22 cellular contexts compared by ENCODE assay signal in the genomic region with DNA sequence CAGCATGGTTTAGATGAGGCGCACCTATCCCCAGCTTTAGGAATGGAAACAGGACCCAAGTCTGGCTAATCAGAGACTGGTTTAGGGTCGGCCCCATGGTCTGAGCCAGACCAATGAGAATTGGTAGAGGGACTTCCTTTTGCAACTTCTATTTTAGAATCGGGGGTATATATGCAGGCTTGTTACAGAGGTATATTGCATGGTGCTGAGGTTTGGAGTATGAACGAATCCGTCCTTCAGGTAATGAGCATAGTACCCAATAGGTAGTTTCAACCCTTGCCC. TPM values are rescaled to one million over a fixed set of nuclear protein-coding genes. Genes with fewer than 3 reads are reported as not detected.
DNase-seq lines count a peak whose midpoint lies in the region; ATAC-seq, FAIRE-seq and TF ChIP-seq lines count a peak whose summit lies in the region.
"Had no signal": no experiment of that assay in that cellular context is flagged by ENCODE, and none has a peak within 500 bp of the region (broad histone marks: within the 10 kb centered on the region; RNA-seq: fewer than 3 reads in every experiment).

No MANE protein-coding gene starts in this region.

- intact Hi-C loops in K562 (cut with micrococcal nuclease): loop anchor here (2.0 to 10.0 kb wide), 4 partner anchors 50 to 464 kb away; partner anchors contain the start of genes DGUOK, MTHFD2 and STAMBP

- no peak overlapping the region for H3K9ac ChIP-seq in HUES6 (ENCODE audit: low read length)
- H3K9ac ChIP-seq in K562 (ENCODE audit: insufficient read depth in 1 of 2, low read depth in 2 of 2, low read length in 2 of 2): peak overlapping the region; percentile 39 to 82; a peak in 3 of 4 replicates

- in situ Hi-C loops in K562 (cut with MboI): no loop called here

- H3K9me3 ChIP-seq in HUES6 (ENCODE audit: control insufficient read depth, insufficient read depth, low read depth, low read length): no peaks in the 10 kb centered on the region
- H3K9me3 ChIP-seq in K562 (replicated peaks; ENCODE audit: control insufficient read depth, insufficient read depth, low read depth, low read length): no peaks in the 10 kb centered on the region
- H3K9me3 ChIP-seq: colonic mucosa, heart left ventricle had no signal

- H3K9me3 Mint-ChIP-seq in activated naive CD8-positive, alpha-beta T cell (ENCODE audit: low read depth): no peaks in the 10 kb centered on the region
- no peaks in the 10 kb centered on the region for H3K9me3 Mint-ChIP-seq in activated naive CD8-positive, alpha-beta T cell treated with anti-CD3 and anti-CD28 coated beads for 36 hours
- H3K9me3 Mint-ChIP-seq in progenitor cell of endocrine pancreas (ENCODE audit: low read depth) (no peaks in the 10 kb centered on the region), nephron progenitor cell (no peaks in the 10 kb centered on the region)
- H3K9me3 Mint-ChIP-seq: activated CD4-positive, alpha-beta memory T cell treated with anti-CD3 and anti-CD28 coated beads for 36 hours; activated naive CD8-positive, alpha-beta T cell treated with anti-CD3 and anti-CD28 coated beads, Interleukin-2, amount 10 ng/mL, durations not matched to agents 7 days and 5 days; brain; natural killer cell treated with Interleukin-12 subunit alpha and Interleukin-12 subunit beta and Interleukin-15 and Interleukin-18, amount 100 ng/mL, for 72 hours; stimulated activated naive CD8-positive, alpha-beta T cell treated with anti-CD3 and anti-CD28 coated beads, Interleukin-15, amount 100 ng/mL, for 72 hours; T-cell had no signal

- no peak overlapping the region for H3K27ac Mint-ChIP-seq in activated naive CD8-positive, alpha-beta T cell
- no peak overlapping the region for H3K27ac Mint-ChIP-seq in activated naive CD8-positive, alpha-beta T cell treated with anti-CD3 and anti-CD28 coated beads for 36 hours
- no peak overlapping the region for H3K27ac Mint-ChIP-seq in progenitor cell of endocrine pancreas
- no peak overlapping the region for H3K27ac Mint-ChIP-seq in nephron progenitor cell
- H3K27ac Mint-ChIP-seq: activated CD4-positive, alpha-beta memory T cell treated with anti-CD3 and anti-CD28 coated beads for 36 hours; activated naive CD8-positive, alpha-beta T cell treated with anti-CD3 and anti-CD28 coated beads, Interleukin-2, amount 10 ng/mL, durations not matched to agents 7 days and 5 days had no signal

- TF ChIP-seq RAD21 in K562 (CRISPR knock-in tag; conservative IDR thresholded peaks at IDR 0.05 in 1 of 2, IDR thresholded peaks at IDR 0.05 in 1 of 2): no peak

- no peak for DNase-seq in activated naive CD8-positive, alpha-beta T cell treated with anti-CD3 and anti-CD28 coated beads for 36 hours
- DNase-seq in K562 (ENCODE audit: extremely low read depth in 1 of 4, low spot score in 3 of 4): peak in 2 of 4 experiments; percentile 59 to 64
- DNase-seq in progenitor cell of endocrine pancreas (ENCODE audit: low spot score, unreplicated experiment): no peak
- DNase-seq in H4 (ENCODE audit: low spot score): no peak
- no peak for DNase-seq in kidney tubule cell (ENCODE audit: low spot score)
- no peak for DNase-seq in nephron progenitor cell
- DNase-seq: activated CD4-positive, alpha-beta memory T cell treated with anti-CD3 and anti-CD28 coated beads for 36 hours; activated naive CD8-positive, alpha-beta T cell treated with anti-CD3 and anti-CD28 coated beads, Interleukin-2, amount 10 ng/mL, durations not matched to agents 7 days and 5 days; colonic mucosa; EL; heart left ventricle; kidney; mesenchymal stem cell; MM.1S; small intestine; stimulated activated CD4-positive, alpha-beta T cell treated with anti-CD3 and anti-CD28 coated beads, Interleukin-4, amount 100 ng/mL, for 1 hour; T-cell had no signal

- H3K27me3 ChIP-seq in HUES6 (ENCODE audit: control insufficient read depth, insufficient read depth, low read length) (no peaks in the 10 kb centered on the region), K562 (ENCODE audit: control insufficient read depth in 2 of 2, insufficient read depth in 2 of 2, low read length in 2 of 2) (no peaks in the 10 kb centered on the region)
- H3K27me3 ChIP-seq: colonic mucosa, heart left ventricle had no signal

- TF ChIP-seq CTCF in K562 (IDR thresholded peaks at IDR 0.05 in 2 of 3, conservative IDR thresholded peaks at IDR 0.05 in 1 of 3; ENCODE audit: insufficient read depth in 2 of 3, low read depth in 1 of 3, low read length in 3 of 3) (no peak), progenitor cell of endocrine pancreas (IDR thresholded peaks at IDR 0.05; ENCODE audit: unreplicated experiment) (no peak), nephron progenitor cell (IDR thresholded peaks at IDR 0.05) (no peak)

- WGBS in K562 (ENCODE audit: insufficient coverage, low coverage, missing lambda C conversion rate): 37% methylated on average over 5 of the region's 5 CpGs

- H3K27ac ChIP-seq in HUES6 (ENCODE audit: low read depth, low read length) (no peak overlapping the region), K562 (ENCODE audit: extremely low read depth, low read depth, low read length) (peak overlapping the region; percentile 80)
- H3K27ac ChIP-seq: colonic mucosa had no signal

- H3K36me3 ChIP-seq in HUES6 (ENCODE audit: control insufficient read depth, insufficient read depth, low read length) (peaks cover 23% of the 10 kb centered on the region), K562 (ENCODE audit: control insufficient read depth, insufficient read depth, low read length) (peaks cover 64% of the 10 kb centered on the region)
- H3K36me3 ChIP-seq: colonic mucosa had no signal

- TF ChIP-seq EP300 in K562 (IDR thresholded peaks at IDR 0.05; ENCODE audit: low read length): no peak

- H3K4me3 ChIP-seq in HUES6 (ENCODE audit: low read depth, low read length): 0 out of 2 replicates have a peak overlapping the region, but pooled peaks have one; percentile 69
- H3K4me3 ChIP-seq in K562: peak overlapping the region; percentile 64
- H3K4me3 ChIP-seq: colonic mucosa had no signal

- CTCF ChIA-PET in K562 (lab: Yijun Ruan, JAX; ENCODE audit: low intra/inter-chr PET ratio): interaction anchor here (0.6 kb wide), 1 partner anchor 45 kb away, joined by 3 read pairs; no protein-coding TSS in a partner anchor

- no peaks in the 10 kb centered on the region for H3K36me3 Mint-ChIP-seq in activated naive CD8-positive, alpha-beta T cell
- peaks cover 9% of the 10 kb centered on the region for H3K36me3 Mint-ChIP-seq in activated naive CD8-positive, alpha-beta T cell treated with anti-CD3 and anti-CD28 coated beads for 36 hours
- peaks cover 4% of the 10 kb centered on the region for H3K36me3 Mint-ChIP-seq in progenitor cell of endocrine pancreas (ENCODE audit: insufficient read depth)
- peaks cover 16% of the 10 kb centered on the region for H3K36me3 Mint-ChIP-seq in nephron progenitor cell (ENCODE audit: low read depth)

- H2AFZ ChIP-seq in K562 (ENCODE audit: low read depth, low read length): peak overlapping the region; percentile 11; the same call in 1 of the 2 replicates

- FAIRE-seq in K562 (lab: Jason Lieb, UNC): no peak
- FAIRE-seq: kidney, small intestine had no signal

- BruUV-seq in K562 (replicated peaks; lab: Mats Ljungman, UMichigan): no TSS peak

- H3K79me2 ChIP-seq in K562 (ENCODE audit: control insufficient read depth, insufficient read depth, low read length): peaks cover 74% of the 10 kb centered on the region

- POLR2A ChIA-PET in K562 (lab: Yijun Ruan, JAX): interaction anchor here (0.7 to 7.8 kb wide), 17 partner anchors 11 to 469 kb away, joined by 3 to 56 read pairs (median 3); partner anchors contain the start of genes MOB1A and MTHFD2

- ATAC-seq in K562: peak; percentile 14
- ATAC-seq: natural killer cell treated with Interleukin-12 subunit alpha and Interleukin-12 subunit beta and Interleukin-15 and Interleukin-18, amount 100 ng/mL, for 72 hours; stimulated activated naive CD8-positive, alpha-beta T cell treated with anti-CD3 and anti-CD28 coated beads, Interleukin-15, amount 100 ng/mL, for 72 hours; T-cell had no signal

- H3K4me3 Mint-ChIP-seq in activated naive CD8-positive, alpha-beta T cell: peak overlapping the region; percentile 19
- H3K4me3 Mint-ChIP-seq in activated naive CD8-positive, alpha-beta T cell treated with anti-CD3 and anti-CD28 coated beads for 36 hours: no peak overlapping the region
- peak overlapping the region; percentile 20 for H3K4me3 Mint-ChIP-seq in progenitor cell of endocrine pancreas (ENCODE audit: low read depth)
- no peak overlapping the region for H3K4me3 Mint-ChIP-seq in nephron progenitor cell
- H3K4me3 Mint-ChIP-seq: activated naive CD8-positive, alpha-beta T cell treated with anti-CD3 and anti-CD28 coated beads, Interleukin-2, amount 10 ng/mL, durations not matched to agents 7 days and 5 days; natural killer cell treated with Interleukin-12 subunit alpha and Interleukin-12 subunit beta and Interleukin-15 and Interleukin-18, amount 100 ng/mL, for 72 hours; stimulated activated naive CD8-positive, alpha-beta T cell treated with anti-CD3 and anti-CD28 coated beads, Interleukin-15, amount 100 ng/mL, for 72 hours; T-cell had no signal

- no peak for TF ChIP-seq POLR2A in K562 (conservative IDR thresholded peaks at IDR 0.05)

- H4K20me1 ChIP-seq in K562 (replicated peaks; ENCODE audit: control insufficient read depth, insufficient read depth, low read length): no peaks in the 10 kb centered on the region

- H3K27me3 Mint-ChIP-seq in activated naive CD8-positive, alpha-beta T cell: no peaks in the 10 kb centered on the region
- H3K27me3 Mint-ChIP-seq in activated naive CD8-positive, alpha-beta T cell treated with anti-CD3 and anti-CD28 coated beads for 36 hours: no peaks in the 10 kb centered on the region
- H3K27me3 Mint-ChIP-seq in progenitor cell of endocrine pancreas (no peaks in the 10 kb centered on the region), nephron progenitor cell (ENCODE audit: low read depth, poor library complexity) (peaks cover 8% of the 10 kb centered on the region)
- H3K27me3 Mint-ChIP-seq: activated CD4-positive, alpha-beta memory T cell treated with anti-CD3 and anti-CD28 coated beads for 36 hours; activated naive CD8-positive, alpha-beta T cell treated with anti-CD3 and anti-CD28 coated beads, Interleukin-2, amount 10 ng/mL, durations not matched to agents 7 days and 5 days; brain; natural killer cell treated with Interleukin-12 subunit alpha and Interleukin-12 subunit beta and Interleukin-15 and Interleukin-18, amount 100 ng/mL, for 72 hours; stimulated activated naive CD8-positive, alpha-beta T cell treated with anti-CD3 and anti-CD28 coated beads, Interleukin-15, amount 100 ng/mL, for 72 hours; T-cell had no signal

- peaks cover 3% of the 10 kb centered on the region for H3K4me1 Mint-ChIP-seq in activated naive CD8-positive, alpha-beta T cell (ENCODE audit: low read depth)
- peaks cover 9% of the 10 kb centered on the region for H3K4me1 Mint-ChIP-seq in activated naive CD8-positive, alpha-beta T cell treated with anti-CD3 and anti-CD28 coated beads for 36 hours
- H3K4me1 Mint-ChIP-seq in progenitor cell of endocrine pancreas (ENCODE audit: low read depth) (peaks cover 2% of the 10 kb centered on the region), nephron progenitor cell (peaks cover 4% of the 10 kb centered on the region)
- H3K4me1 Mint-ChIP-seq: stimulated activated naive CD8-positive, alpha-beta T cell treated with anti-CD3 and anti-CD28 coated beads, Interleukin-15, amount 100 ng/mL, for 72 hours had no signal

- H3K4me1 ChIP-seq in HUES6 (ENCODE audit: control insufficient read depth, insufficient read depth, low read length) (peaks cover 10% of the 10 kb centered on the region; the same call in 1 of the 2 replicates), K562 (replicated peaks in 1 of 2; ENCODE audit: control insufficient read depth in 2 of 2, insufficient read depth in 2 of 2, low read length in 2 of 2) (peaks cover 31 to 35% of the 10 kb centered on the region in 2 experiments)

- peak overlapping the region; percentile 96 for H3K4me2 ChIP-seq in K562 (ENCODE audit: insufficient read depth, low read length)

- H3K9me1 ChIP-seq in K562 (ENCODE audit: control insufficient read depth, insufficient read depth, low read length): no peaks in the 10 kb centered on the region

RNA-seq across cellular contexts. Expression of gene BOLA3, which starts 1.5 kb away (rescaled TPM):
- total RNA-seq in activated naive CD8-positive, alpha-beta T cell treated with anti-CD3 and anti-CD28 coated beads for 36 hours: 100 to 1,000 TPM; 148 to 154 TPM
- 14.4 and 23.0 TPM in 2 replicates for total RNA-seq in K562 (2011; cell fraction: chromatin; rRNA removed; ENCODE audit: low replicate concordance)
- total RNA-seq in K562 (2011; cell fraction: nucleolus; rRNA removed): 18.7 and 26.0 TPM in 2 replicates
- total RNA-seq in K562 (2011; cell fraction: nucleoplasm; rRNA removed): 32.8 and 60.1 TPM in 2 replicates
- 219 and 255 TPM in 2 replicates for total RNA-seq in K562 (2014; rRNA removed)
- total RNA-seq in K562 (2014; rRNA removed; fragmentation: Illumina TruSeq; extraction: Trizol): 149 and 159 TPM in 2 replicates
- total RNA-seq in K562 (2015; rRNA removed; fragmentation: Illumina TruSeq; extraction: Trizol): 205 and 206 TPM in 2 replicates
- total RNA-seq in K562 (2021): 164 and 214 TPM in 2 replicates
- 105 and 175 TPM in 2 replicates for polyA plus RNA-seq in K562 (2011; rRNA removed)
- polyA plus RNA-seq in K562 (2011; cell fraction: cytosol; rRNA removed): 82.7 and 104 TPM in 2 replicates
- 23.7 and 24.3 TPM in 2 replicates for polyA plus RNA-seq in K562 (2011; cell fraction: nucleus; rRNA removed)
- polyA plus RNA-seq in K562 (2012): 92.8 and 261 TPM in 2 replicates
- polyA plus RNA-seq in K562 (2014; fragmentation: Illumina TruSeq; extraction: Trizol): 280 and 324 TPM in 2 replicates
- 100 to 1,000 TPM; 328 to 385 TPM for polyA plus RNA-seq in K562 (2014; fragmentation: Nextera tagmentation; extraction: Ambion mirVana)
- polyA plus RNA-seq in K562 (2014; rRNA removed): 352 and 619 TPM in 2 replicates
- 19.9 and 35.3 TPM in 2 replicates for polyA minus RNA-seq in K562 (2011; rRNA and poly(A)+ RNA removed)
- 13.4 and 28.6 TPM in 2 replicates for polyA minus RNA-seq in K562 (2011; cell fraction: cytosol; rRNA and poly(A)+ RNA removed)
- polyA minus RNA-seq in K562 (2011; cell fraction: nucleus; rRNA and poly(A)+ RNA removed): 10.4 and 12.7 TPM in 2 replicates
- total RNA-seq in progenitor cell of endocrine pancreas: 23.8 and 24.8 TPM in 2 replicates
- 144 and 202 TPM in 2 replicates for total RNA-seq in H4 (2014; rRNA removed; shearing (Covaris generic))

RNA-seq across cellular contexts. Expression of gene MOB1A, which starts 29.5 kb away (rescaled TPM):
- total RNA-seq in activated naive CD8-positive, alpha-beta T cell treated with anti-CD3 and anti-CD28 coated beads for 36 hours: 100 to 1,000 TPM; 156 to 161 TPM
- 29.1 and 59.2 TPM in 2 replicates for total RNA-seq in K562 (2011; cell fraction: chromatin; rRNA removed; ENCODE audit: low replicate concordance)
- total RNA-seq in K562 (2011; cell fraction: nucleolus; rRNA removed): 17.2 and 18.4 TPM in 2 replicates
- total RNA-seq in K562 (2011; cell fraction: nucleoplasm; rRNA removed): 56.6 and 101 TPM in 2 replicates
- total RNA-seq in K562 (2014; rRNA removed): 53.5 and 60.5 TPM in 2 replicates
- total RNA-seq in K562 (2014; rRNA removed; fragmentation: Illumina TruSeq; extraction: Trizol): 93.3 and 96.5 TPM in 2 replicates
- total RNA-seq in K562 (2015; rRNA removed; fragmentation: Illumina TruSeq; extraction: Trizol): 84.6 and 97.7 TPM in 2 replicates
- 99.2 and 100 TPM in 2 replicates for total RNA-seq in K562 (2021)
- polyA plus RNA-seq in K562 (2011; rRNA removed): 50.4 and 93.1 TPM in 2 replicates
- polyA plus RNA-seq in K562 (2011; cell fraction: cytosol; rRNA removed): 17.5 and 28.8 TPM in 2 replicates
- 14.6 and 15.4 TPM in 2 replicates for polyA plus RNA-seq in K562 (2011; cell fraction: nucleus; rRNA removed)
- 39.7 and 47.2 TPM in 2 replicates for polyA plus RNA-seq in K562 (2012)
- polyA plus RNA-seq in K562 (2014; fragmentation: Illumina TruSeq; extraction: Trizol): 52.6 and 60.2 TPM in 2 replicates
- 10 to 100 TPM; 24.8 to 27.0 TPM for polyA plus RNA-seq in K562 (2014; fragmentation: Nextera tagmentation; extraction: Ambion mirVana)
- polyA plus RNA-seq in K562 (2014; rRNA removed): 46.7 and 57.3 TPM in 2 replicates
- polyA minus RNA-seq in K562 (2011; rRNA and poly(A)+ RNA removed): 85.7 and 103 TPM in 2 replicates
- 15.6 and 30.0 TPM in 2 replicates for polyA minus RNA-seq in K562 (2011; cell fraction: cytosol; rRNA and poly(A)+ RNA removed)
- 10.2 and 12.0 TPM in 2 replicates for polyA minus RNA-seq in K562 (2011; cell fraction: nucleus; rRNA and poly(A)+ RNA removed)
- 93.5 and 94.9 TPM in 2 replicates for total RNA-seq in progenitor cell of endocrine pancreas
- 147 and 150 TPM in 2 replicates for total RNA-seq in H4 (2014; rRNA removed; shearing (Covaris generic))

RNA-seq across cellular contexts. Expression of gene MTHFD2, which starts 49.2 kb away (rescaled TPM):
- total RNA-seq in activated naive CD8-positive, alpha-beta T cell treated with anti-CD3 and anti-CD28 coated beads for 36 hours: 100 to 1,000 TPM; 375 to 398 TPM
- total RNA-seq in K562 (2011; cell fraction: chromatin; rRNA removed; ENCODE audit: low replicate concordance): 103 and 165 TPM in 2 replicates
- total RNA-seq in K562 (2011; cell fraction: nucleolus; rRNA removed): 57.2 and 63.5 TPM in 2 replicates
- total RNA-seq in K562 (2011; cell fraction: nucleoplasm; rRNA removed): 91.3 and 130 TPM in 2 replicates
- total RNA-seq in K562 (2014; rRNA removed): 145 and 160 TPM in 2 replicates
- 234 and 297 TPM in 2 replicates for total RNA-seq in K562 (2014; rRNA removed; fragmentation: Illumina TruSeq; extraction: Trizol)
- total RNA-seq in K562 (2015; rRNA removed; fragmentation: Illumina TruSeq; extraction: Trizol): 110 and 113 TPM in 2 replicates
- total RNA-seq in K562 (2021): 238 and 255 TPM in 2 replicates
- 219 and 308 TPM in 2 replicates for polyA plus RNA-seq in K562 (2011; rRNA removed)
- 104 and 118 TPM in 2 replicates for polyA plus RNA-seq in K562 (2011; cell fraction: cytosol; rRNA removed)
- 61.1 and 65.9 TPM in 2 replicates for polyA plus RNA-seq in K562 (2011; cell fraction: nucleus; rRNA removed)
- 129 and 393 TPM in 2 replicates for polyA plus RNA-seq in K562 (2012)
- 175 and 209 TPM in 2 replicates for polyA plus RNA-seq in K562 (2014; fragmentation: Illumina TruSeq; extraction: Trizol)
- polyA plus RNA-seq in K562 (2014; fragmentation: Nextera tagmentation; extraction: Ambion mirVana): 100 to 1,000 TPM; 476 to 520 TPM
- 218 and 221 TPM in 2 replicates for polyA plus RNA-seq in K562 (2014; rRNA removed)
- 245 and 259 TPM in 2 replicates for polyA minus RNA-seq in K562 (2011; rRNA and poly(A)+ RNA removed)
- polyA minus RNA-seq in K562 (2011; cell fraction: cytosol; rRNA and poly(A)+ RNA removed): 78.1 and 90.0 TPM in 2 replicates
- polyA minus RNA-seq in K562 (2011; cell fraction: nucleus; rRNA and poly(A)+ RNA removed): 27.5 and 32.1 TPM in 2 replicates
- total RNA-seq in progenitor cell of endocrine pancreas: 64.9 and 71.2 TPM in 2 replicates
- 257 and 261 TPM in 2 replicates for total RNA-seq in H4 (2014; rRNA removed; shearing (Covaris generic))

Comparison
In these comparisons a context has a peak if more than half of its experiments do, and no peak if none do; other contexts are left out.
1. H3K4me3 Mint-ChIP-seq: peak in activated naive CD8-positive, alpha-beta T cell (single experiment) and progenitor cell of endocrine pancreas (single experiment); none in activated naive CD8-positive, alpha-beta T cell treated with anti-CD3 and anti-CD28 coated beads for 36 hours (single experiment) and nephron progenitor cell (single experiment).